ENCODE assay signal across 10 cellular contexts in the genomic region with DNA sequence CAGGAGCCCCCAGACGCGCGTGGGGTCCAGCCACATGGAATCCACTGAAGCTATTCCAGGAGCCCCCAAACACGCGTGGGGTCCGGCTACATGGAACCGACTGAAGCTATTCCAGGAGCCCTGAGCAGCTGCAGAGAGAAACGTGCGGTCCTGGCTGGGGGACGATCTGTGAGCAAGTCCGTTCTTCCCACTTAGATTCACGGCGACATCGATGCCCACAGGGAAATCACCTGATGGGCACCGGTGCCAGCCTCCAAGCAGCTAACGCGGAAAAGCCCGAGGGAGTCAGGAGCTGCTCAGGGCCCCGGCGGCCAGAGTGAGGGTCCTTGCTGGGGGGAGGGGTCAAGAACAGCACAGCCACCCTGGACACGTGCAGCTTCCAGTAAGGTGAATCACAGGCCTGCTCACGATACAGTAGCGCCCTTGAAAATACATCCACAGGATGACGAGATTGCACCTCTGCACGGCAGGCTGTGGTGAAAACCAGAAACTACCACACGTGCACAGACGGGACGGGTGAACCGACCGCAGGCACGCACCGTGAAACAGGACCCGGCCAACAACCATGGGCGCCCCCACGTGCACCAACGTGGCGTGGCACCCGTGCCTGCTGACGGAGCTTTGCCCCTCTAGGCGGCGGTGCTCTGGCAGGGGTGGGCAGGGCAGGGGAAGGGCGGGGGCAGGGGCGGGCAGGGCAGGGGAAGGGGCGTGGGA.
A peak's percentile ranks its signal among the peaks of the same experiment; 100 is the strongest.
DNase-seq lines count a peak whose midpoint lies in the region; ATAC-seq, FAIRE-seq and TF ChIP-seq lines count a peak whose summit lies in the region.
"Had no signal": no experiment of that assay in that cellular context is flagged by ENCODE, and none has a peak within 500 bp of the region (broad histone marks: within the 10 kb centered on the region; RNA-seq: fewer than 3 reads in every experiment).

No MANE protein-coding gene starts in this region.

- POLR2A ChIA-PET in OCI-LY7 (lab: Charles Lee) = no interaction called here

- peak overlapping the region in 1 of 2 donors; percentile 60 for H3K27ac Mint-ChIP-seq in activated naive CD4-positive, alpha-beta T cell treated with anti-CD3 and anti-CD28 coated beads, Interleukin-2, amount 50 U/mL, for 72 hours
- no peak overlapping the region for H3K27ac Mint-ChIP-seq in activated naive CD4-positive, alpha-beta T cell treated with anti-CD3 and anti-CD28 coated beads, Interleukin-2, amount 10 ng/mL, durations not matched to agents 7 days and 5 days
- no peak overlapping the region for H3K27ac Mint-ChIP-seq in activated T-helper 2 cell treated with anti-CD3 and anti-CD28 coated beads, Interferon-gamma antibody, Interleukin-2, Interleukin-4, amounts not matched to agents 10 μg/mL and 5 μg/mL and 100 μg/mL, durations not matched to agents 14 hours and 24 hours and 36 hours

- H3K79me2 ChIP-seq in OCI-LY7 (ENCODE audit: insufficient read depth, low read depth, low read length) = no peaks in the 10 kb centered on the region

- FAIRE-seq in GM19239 (lab: Jason Lieb, UNC) = no peak

- no peaks in the 10 kb centered on the region for H3K27me3 ChIP-seq in right cardiac atrium (ENCODE audit: control insufficient read depth, insufficient read depth)

- intact Hi-C loops in OCI-LY7 (cut with micrococcal nuclease; ENCODE audit: unreplicated experiment) = no loop called here
- intact Hi-C loops in right cardiac atrium (cut with DNase I) = no loop called here
- intact Hi-C loops in activated T-helper 2 cell treated with anti-CD3 and anti-CD28 coated beads, Interferon-gamma antibody, Interleukin-2, Interleukin-4, amounts not matched to agents 10 μg/mL and 5 μg/mL and 100 μg/mL, durations not matched to agents 14 hours and 24 hours and 36 hours (cut with micrococcal nuclease) = no loop called here

- H3K9me3 ChIP-seq in OCI-LY7 (ENCODE audit: low read length) = no peaks in the 10 kb centered on the region
- H3K9me3 ChIP-seq in right cardiac atrium (ENCODE audit: control insufficient read depth, low read length) = no peaks in the 10 kb centered on the region

- H3K4me1 ChIP-seq in OCI-LY7 (ENCODE audit: insufficient read depth, low read length, poor library complexity, severe bottlenecking) = peaks cover 2% of the 10 kb centered on the region
- H3K4me1 ChIP-seq in right cardiac atrium (ENCODE audit: control insufficient read depth, insufficient read depth, low read length) = no peaks in the 10 kb centered on the region

- CTCF ChIA-PET in activated naive CD4-positive, alpha-beta T cell treated with anti-CD3 and anti-CD28 coated beads, Interleukin-2, amount 10 ng/mL, durations not matched to agents 7 days and 5 days (lab: Charles Lee) = no interaction called here
- CTCF ChIA-PET in OCI-LY7 (lab: Charles Lee; ENCODE audit: unreplicated experiment) = interaction anchor here (0.6 kb wide), 1 partner anchor 158 kb away, joined by 7 read pairs; no protein-coding TSS in a partner anchor

- H3K4me2 ChIP-seq in OCI-LY7 (ENCODE audit: low read length) = no peak overlapping the region

- H3K4me3 ChIP-seq in OCI-LY7 (ENCODE audit: low read depth, low read length, poor library complexity, severe bottlenecking) (no peak overlapping the region), right cardiac atrium (ENCODE audit: low read length) (no peak overlapping the region)
- H3K4me3 ChIP-seq: coronary artery had no signal

- no peak overlapping the region for H2AFZ ChIP-seq in OCI-LY7 (ENCODE audit: low read length)

- TF ChIP-seq CTCF in OCI-LY7 (conservative IDR thresholded peaks at IDR 0.05; ENCODE audit: low read length) = peak; percentile 58

- H3K27ac ChIP-seq in OCI-LY7 (ENCODE audit: low read depth, low read length, poor library complexity, severe bottlenecking) (no peak overlapping the region), right cardiac atrium (ENCODE audit: low read length) (no peak overlapping the region)
- H3K27ac ChIP-seq: coronary artery had no signal

- H3K36me3 Mint-ChIP-seq in activated naive CD4-positive, alpha-beta T cell treated with anti-CD3 and anti-CD28 coated beads, Interleukin-2, amount 50 U/mL, for 72 hours = no peaks in the 10 kb centered on the region
- no peaks in the 10 kb centered on the region for H3K36me3 Mint-ChIP-seq in activated naive CD4-positive, alpha-beta T cell treated with anti-CD3 and anti-CD28 coated beads, Interleukin-2, amount 10 ng/mL, durations not matched to agents 7 days and 5 days
- no peaks in the 10 kb centered on the region for H3K36me3 Mint-ChIP-seq in activated T-helper 2 cell treated with anti-CD3 and anti-CD28 coated beads, Interferon-gamma antibody, Interleukin-2, Interleukin-4, amounts not matched to agents 10 μg/mL and 5 μg/mL and 100 μg/mL, durations not matched to agents 14 hours and 24 hours and 36 hours (ENCODE audit: low read depth)

- H3K9me2 ChIP-seq in OCI-LY7 (ENCODE audit: insufficient read depth, low read length) = no peaks in the 10 kb centered on the region

- DNase-seq in activated naive CD4-positive, alpha-beta T cell treated with anti-CD3 and anti-CD28 coated beads, Interleukin-2, amount 50 U/mL, for 72 hours (ENCODE audit: low spot score in 2 of 2) = peak in 1 of 2 donors; percentile 52
- DNase-seq in activated naive CD4-positive, alpha-beta T cell treated with anti-CD3 and anti-CD28 coated beads, Interleukin-2, amount 10 ng/mL, durations not matched to agents 7 days and 5 days = no peak
- peak; percentile 54 for DNase-seq in OCI-LY7 (ENCODE audit: low spot score)
- peak in 2 of 3 donors; percentile 36 to 51 for DNase-seq in right cardiac atrium
- DNase-seq in stimulated activated naive CD8-positive, alpha-beta T cell treated with anti-CD3 and anti-CD28 coated beads, Interleukin-15, Interleukin-2, amounts not matched to agents 100 U/mL and 50 U/mL, for 24 hours = peak; percentile 26
- DNase-seq in activated T-helper 2 cell treated with anti-CD3 and anti-CD28 coated beads, Interferon-gamma antibody, Interleukin-2, Interleukin-4, amounts not matched to agents 10 μg/mL and 5 μg/mL and 100 μg/mL, durations not matched to agents 14 hours and 24 hours and 36 hours (ENCODE audit: low spot score) = no peak
- DNase-seq in activated CD8-positive, alpha-beta memory T cell treated with anti-CD3 and anti-CD28 coated beads, Interleukin-2, amount 50 U/mL, for 4 hours = no peak
- no peak for DNase-seq in GM19239 (ENCODE audit: insufficient read length, low spot score)
- DNase-seq: DND-41 had no signal

- H3K9me3 Mint-ChIP-seq in activated naive CD4-positive, alpha-beta T cell treated with anti-CD3 and anti-CD28 coated beads, Interleukin-2, amount 50 U/mL, for 72 hours = no peaks in the 10 kb centered on the region
- H3K9me3 Mint-ChIP-seq in activated naive CD4-positive, alpha-beta T cell treated with anti-CD3 and anti-CD28 coated beads, Interleukin-2, amount 10 ng/mL, durations not matched to agents 7 days and 5 days = no peaks in the 10 kb centered on the region
- no peaks in the 10 kb centered on the region for H3K9me3 Mint-ChIP-seq in activated T-helper 2 cell treated with anti-CD3 and anti-CD28 coated beads, Interferon-gamma antibody, Interleukin-2, Interleukin-4, amounts not matched to agents 10 μg/mL and 5 μg/mL and 100 μg/mL, durations not matched to agents 14 hours and 24 hours and 36 hours

- WGBS in right cardiac atrium = 83% methylated on average over 44 of the region's 44 CpGs

- no TSS peak for BruUV-seq in OCI-LY7 (replicated peaks; lab: Mats Ljungman, UMichigan)

- no peaks in the 10 kb centered on the region for H3K36me3 ChIP-seq in OCI-LY7 (ENCODE audit: insufficient read depth, low read length)

- no peaks in the 10 kb centered on the region for H3K27me3 Mint-ChIP-seq in activated naive CD4-positive, alpha-beta T cell treated with anti-CD3 and anti-CD28 coated beads, Interleukin-2, amount 10 ng/mL, durations not matched to agents 7 days and 5 days
- no peaks in the 10 kb centered on the region for H3K27me3 Mint-ChIP-seq in activated T-helper 2 cell treated with anti-CD3 and anti-CD28 coated beads, Interferon-gamma antibody, Interleukin-2, Interleukin-4, amounts not matched to agents 10 μg/mL and 5 μg/mL and 100 μg/mL, durations not matched to agents 14 hours and 24 hours and 36 hours (ENCODE audit: low read depth)

- no peaks in the 10 kb centered on the region for H3K4me1 Mint-ChIP-seq in activated naive CD4-positive, alpha-beta T cell treated with anti-CD3 and anti-CD28 coated beads, Interleukin-2, amount 10 ng/mL, durations not matched to agents 7 days and 5 days
- H3K4me1 Mint-ChIP-seq in activated T-helper 2 cell treated with anti-CD3 and anti-CD28 coated beads, Interferon-gamma antibody, Interleukin-2, Interleukin-4, amounts not matched to agents 10 μg/mL and 5 μg/mL and 100 μg/mL, durations not matched to agents 14 hours and 24 hours and 36 hours (ENCODE audit: low read depth) = no peaks in the 10 kb centered on the region

- ATAC-seq in activated naive CD4-positive, alpha-beta T cell treated with anti-CD3 and anti-CD28 coated beads, Interleukin-2, amount 50 U/mL, for 72 hours = peak; percentile 57 to 60
- no peak for ATAC-seq in right cardiac atrium
- no peak for ATAC-seq in stimulated activated naive CD8-positive, alpha-beta T cell treated with anti-CD3 and anti-CD28 coated beads, Interleukin-15, Interleukin-2, amounts not matched to agents 100 U/mL and 50 U/mL, for 24 hours

- no peak overlapping the region for H3K4me3 Mint-ChIP-seq in activated naive CD4-positive, alpha-beta T cell treated with anti-CD3 and anti-CD28 coated beads, Interleukin-2, amount 10 ng/mL, durations not matched to agents 7 days and 5 days
- H3K4me3 Mint-ChIP-seq in activated T-helper 2 cell treated with anti-CD3 and anti-CD28 coated beads, Interferon-gamma antibody, Interleukin-2, Interleukin-4, amounts not matched to agents 10 μg/mL and 5 μg/mL and 100 μg/mL, durations not matched to agents 14 hours and 24 hours and 36 hours (ENCODE audit: low read depth) = no peak overlapping the region

- H4K20me1 ChIP-seq in OCI-LY7 (ENCODE audit: insufficient read depth, low read length) = no peaks in the 10 kb centered on the region

Comparison
In these comparisons a context has a peak if more than half of its experiments do, and no peak if none do; other contexts are left out.
1. ATAC-seq: peak in activated naive CD4-positive, alpha-beta T cell treated with anti-CD3 and anti-CD28 coated beads, Interleukin-2, amount 50 U/mL, for 72 hours (2 of 2); none in right cardiac atrium (0 of 2) and stimulated activated naive CD8-positive, alpha-beta T cell treated with anti-CD3 and anti-CD28 coated beads, Interleukin-15, Interleukin-2, amounts not matched to agents 100 U/mL and 50 U/mL, for 24 hours (single experiment).
2. DNase-seq: peak in OCI-LY7 (single experiment), right cardiac atrium (2 of 3) and stimulated activated naive CD8-positive, alpha-beta T cell treated with anti-CD3 and anti-CD28 coated beads, Interleukin-15, Interleukin-2, amounts not matched to agents 100 U/mL and 50 U/mL, for 24 hours (single experiment); none in activated naive CD4-positive, alpha-beta T cell treated with anti-CD3 and anti-CD28 coated beads, Interleukin-2, amount 10 ng/mL, durations not matched to agents 7 days and 5 days (single experiment), activated T-helper 2 cell treated with anti-CD3 and anti-CD28 coated beads, Interferon-gamma antibody, Interleukin-2, Interleukin-4, amounts not matched to agents 10 μg/mL and 5 μg/mL and 100 μg/mL, durations not matched to agents 14 hours and 24 hours and 36 hours (single experiment), activated CD8-positive, alpha-beta memory T cell treated with anti-CD3 and anti-CD28 coated beads, Interleukin-2, amount 50 U/mL, for 4 hours (single experiment) and GM19239 (single experiment).